12 cellular contexts compared by ENCODE assay signal in the genomic region with DNA sequence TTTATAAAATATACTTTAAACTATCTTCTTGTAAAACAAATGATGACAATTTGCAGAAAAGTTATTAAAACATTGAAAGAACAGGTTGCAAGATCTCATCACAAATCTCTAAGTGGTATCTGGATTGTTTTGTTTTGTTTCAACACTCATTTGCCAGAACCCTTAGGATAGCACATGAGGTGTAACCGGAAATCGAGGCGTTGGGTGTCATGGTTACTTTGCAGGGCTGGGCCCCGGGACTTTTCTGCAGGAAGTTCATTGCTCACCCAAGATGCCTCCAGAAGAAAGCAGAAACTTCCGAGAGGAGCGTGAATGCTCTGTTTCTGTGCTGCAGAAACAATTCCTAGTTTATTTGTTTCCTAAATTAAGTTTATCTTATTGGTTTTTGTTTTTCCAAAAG. TPM values are rescaled to one million over a fixed set of nuclear protein-coding genes. Genes with fewer than 3 reads are reported as not detected.
DNase-seq lines count a peak whose midpoint lies in the region; ATAC-seq and TF ChIP-seq lines count a peak whose summit lies in the region.
"Had no signal": no experiment of that assay in that cellular context is flagged by ENCODE, and none has a peak within 500 bp of the region (broad histone marks: within the 10 kb centered on the region; RNA-seq: fewer than 3 reads in every experiment).

No MANE protein-coding gene starts in this region.

- H3K36me3 ChIP-seq in skeletal muscle satellite cell (ENCODE audit: insufficient read depth, low read length) = no peaks in the 10 kb centered on the region

- H3K4me1 Mint-ChIP-seq in activated CD4-positive, alpha-beta T cell treated with anti-CD3 and anti-CD28 coated beads for 36 hours = peaks cover 34% of the 10 kb centered on the region

- CTCF ChIA-PET in activated CD4-positive, alpha-beta T cell treated with anti-CD3 and anti-CD28 coated beads for 36 hours (lab: Charles Lee) = interaction anchor here (1.5 kb wide), 1 partner anchor 127 kb away, joined by 3 read pairs; no protein-coding TSS in a partner anchor

- no peak overlapping the region for H3K9ac ChIP-seq in skeletal muscle satellite cell (ENCODE audit: low read depth, low read length)

- no peaks in the 10 kb centered on the region for H3K9me3 ChIP-seq in skeletal muscle satellite cell (replicated peaks; ENCODE audit: low read length)

- H3K27ac Mint-ChIP-seq in activated CD4-positive, alpha-beta T cell treated with anti-CD3 and anti-CD28 coated beads for 36 hours = no peak overlapping the region
- H3K27ac Mint-ChIP-seq: H9 had no signal

- H3K4me1 ChIP-seq in skeletal muscle satellite cell (ENCODE audit: control insufficient read depth, insufficient read depth, low read length) = peaks cover 50% of the 10 kb centered on the region

- H3K27me3 ChIP-seq in skeletal muscle satellite cell (ENCODE audit: control insufficient read depth, insufficient read depth, low read length) = no peaks in the 10 kb centered on the region

- peak overlapping the region; percentile 7 for H3K4me3 Mint-ChIP-seq in activated CD4-positive, alpha-beta T cell treated with anti-CD3 and anti-CD28 coated beads for 36 hours
- H3K4me3 Mint-ChIP-seq: H9 had no signal

- H3K9me3 Mint-ChIP-seq in activated CD4-positive, alpha-beta T cell treated with anti-CD3 and anti-CD28 coated beads for 36 hours (ENCODE audit: low read depth) = no peaks in the 10 kb centered on the region
- H3K9me3 Mint-ChIP-seq: H9 had no signal

- H3K27me3 Mint-ChIP-seq in activated CD4-positive, alpha-beta T cell treated with anti-CD3 and anti-CD28 coated beads for 36 hours = no peaks in the 10 kb centered on the region

- peak; percentile 47 for DNase-seq in activated CD4-positive, alpha-beta T cell treated with anti-CD3 and anti-CD28 coated beads for 36 hours
- no peak for DNase-seq in activated CD4-positive, alpha-beta T cell treated with anti-CD3 and anti-CD28 coated beads for 1 hour
- DNase-seq in SK-MEL-5 (ENCODE audit: low read depth, low spot score) (peak; percentile 13), epithelial cell of esophagus (ENCODE audit: low read depth) (peak; percentile 31), OCI-M2 (lab: John Stamatoyannopoulos, UW; ENCODE audit: unreplicated experiment) (no peak), KG1 (lab: John Stamatoyannopoulos, UW) (no peak), NCI-H69 (lab: John Stamatoyannopoulos, UW) (no peak)
- DNase-seq: 8988T, H9, PC-9 had no signal

- POLR2A ChIA-PET in activated CD4-positive, alpha-beta T cell treated with anti-CD3 and anti-CD28 coated beads for 36 hours (lab: Charles Lee) = no interaction called here

- peak overlapping the region; percentile 50 for H3K4me2 ChIP-seq in skeletal muscle satellite cell (ENCODE audit: low read length)

- in situ Hi-C loops in SK-MEL-5 (cut with HindIII; ENCODE audit: low pct_unique_long_range_greater_than_20kb, low sequenced_read_pairs) = no loop called here

- ATAC-seq in activated CD4-positive, alpha-beta T cell treated with anti-CD3 and anti-CD28 coated beads for 36 hours = no peak

- H3K4me3 ChIP-seq in epithelial cell of esophagus (ENCODE audit: low read length) (no peak overlapping the region), skeletal muscle satellite cell (ENCODE audit: low read length) (no peak overlapping the region)
- H3K4me3 ChIP-seq: PC-9 had no signal

- intact Hi-C loops in activated CD4-positive, alpha-beta T cell treated with anti-CD3 and anti-CD28 coated beads for 36 hours (cut with DNase I, micrococcal nuclease) = loop anchor here (5.0 to 10.0 kb wide), 2 partner anchors 176 to 998 kb away; no protein-coding TSS in a partner anchor

- H3K36me3 Mint-ChIP-seq in activated CD4-positive, alpha-beta T cell treated with anti-CD3 and anti-CD28 coated beads for 36 hours (ENCODE audit: low read depth) = no peaks in the 10 kb centered on the region
- H3K36me3 Mint-ChIP-seq: IgD-negative memory B cell had no signal

- TF ChIP-seq CTCF in epithelial cell of esophagus (IDR thresholded peaks at IDR 0.05; ENCODE audit: insufficient read depth, low read depth, low read length, missing control alignments) = no peak

RNA-seq across cellular contexts. Expression of a gene that starts 2.5 kb away (rescaled TPM):
- total RNA-seq in activated CD4-positive, alpha-beta T cell treated with anti-CD3 and anti-CD28 coated beads for 36 hours = 1 to 10 TPM; 1.9 to 3.8 TPM
- total RNA-seq in SK-MEL-5 (2014; rRNA removed; shearing (Covaris generic)) = 4.8 and 5.4 TPM in 2 replicates
- polyA plus RNA-seq in SK-MEL-5 (2015; cell fraction: cytosol; rRNA removed) = 2.3 and 4.2 TPM in 2 replicates
- 3.9 and 7.5 TPM in 2 replicates for polyA plus RNA-seq in SK-MEL-5 (2015; cell fraction: nucleus; rRNA removed)
- total RNA-seq in skeletal muscle satellite cell (2012; rRNA removed) = 2.0 and 2.5 TPM in 2 replicates

Comparison
In these comparisons a context has a peak if more than half of its experiments do, and no peak if none do; other contexts are left out.
1. DNase-seq: peak in activated CD4-positive, alpha-beta T cell treated with anti-CD3 and anti-CD28 coated beads for 36 hours (single experiment), SK-MEL-5 (single experiment) and epithelial cell of esophagus (single experiment); none in activated CD4-positive, alpha-beta T cell treated with anti-CD3 and anti-CD28 coated beads for 1 hour (single experiment), OCI-M2 (single experiment), KG1 (single experiment) and NCI-H69 (single experiment).